21 cellular contexts compared by ENCODE assay signal in the genomic region with DNA sequence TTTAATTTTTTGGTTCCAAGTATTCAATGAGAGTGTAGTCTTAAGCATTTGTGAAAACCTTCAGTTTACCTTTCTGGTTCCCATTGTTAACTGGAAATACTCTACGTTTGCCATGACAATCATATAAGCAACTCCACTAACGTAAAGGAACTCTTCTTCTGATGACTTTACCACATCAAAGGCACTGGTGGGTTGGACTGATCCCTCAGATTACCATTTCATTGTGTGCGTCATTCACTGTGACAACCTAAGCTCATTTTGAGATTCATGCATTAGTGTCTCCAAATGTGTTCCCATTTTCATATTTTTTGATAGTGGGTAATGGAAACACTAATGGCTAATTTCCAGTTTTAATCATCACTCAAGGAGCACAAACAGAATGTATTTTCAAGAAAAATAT.
DNase-seq lines count a peak whose midpoint lies in the region; ATAC-seq and TF ChIP-seq lines count a peak whose summit lies in the region.
"Had no signal": no experiment of that assay in that cellular context is flagged by ENCODE, and none has a peak within 500 bp of the region (broad histone marks: within the 10 kb centered on the region; RNA-seq: fewer than 3 reads in every experiment).

No MANE protein-coding gene starts in this region.

- TF ChIP-seq POLR2A in lower leg skin (IDR thresholded peaks at IDR 0.05) = no peak

- no peak overlapping the region for H3K4me2 ChIP-seq in PC-9

- TF ChIP-seq CTCF in PC-9 (conservative IDR thresholded peaks at IDR 0.05) = no peak
- TF ChIP-seq CTCF in lower leg skin (IDR thresholded peaks at IDR 0.05) = no peak

- POLR2A ChIA-PET in PC-9 (lab: Charles Lee; ENCODE audit: unreplicated experiment) = no interaction called here

- no peak overlapping the region for H3K4me3 Mint-ChIP-seq in activated T-helper 2 cell treated with anti-CD3 and anti-CD28 coated beads, Interferon-gamma antibody, Interleukin-2, Interleukin-4, amounts not matched to agents 10 μg/mL and 5 μg/mL and 100 μg/mL, durations not matched to agents 14 hours and 24 hours and 36 hours (ENCODE audit: low read depth)
- H3K4me3 Mint-ChIP-seq: CD4-positive, CD25-positive, alpha-beta regulatory T cell had no signal

- H2AFZ ChIP-seq in PC-9 = no peak overlapping the region

- no peaks in the 10 kb centered on the region for H3K4me1 ChIP-seq in PC-9 (replicated peaks; ENCODE audit: insufficient read depth)

- ATAC-seq in HG02970 (IDR thresholded peaks at IDR 0.05; ENCODE audit: low FRiP score, unreplicated experiment) = no peak

- H3K27ac Mint-ChIP-seq in activated T-helper 2 cell treated with anti-CD3 and anti-CD28 coated beads, Interferon-gamma antibody, Interleukin-2, Interleukin-4, amounts not matched to agents 10 μg/mL and 5 μg/mL and 100 μg/mL, durations not matched to agents 14 hours and 24 hours and 36 hours = no peak overlapping the region
- H3K27ac Mint-ChIP-seq: CD4-positive, CD25-positive, alpha-beta regulatory T cell had no signal

- no peaks in the 10 kb centered on the region for H3K9me3 Mint-ChIP-seq in activated T-helper 2 cell treated with anti-CD3 and anti-CD28 coated beads, Interferon-gamma antibody, Interleukin-2, Interleukin-4, amounts not matched to agents 10 μg/mL and 5 μg/mL and 100 μg/mL, durations not matched to agents 14 hours and 24 hours and 36 hours

- H3K79me2 ChIP-seq in PC-9 (ENCODE audit: low read depth) = no peaks in the 10 kb centered on the region

- no peaks in the 10 kb centered on the region for H4K20me1 ChIP-seq in PC-9 (ENCODE audit: insufficient read depth)

- no peaks in the 10 kb centered on the region for H3K36me3 Mint-ChIP-seq in activated T-helper 2 cell treated with anti-CD3 and anti-CD28 coated beads, Interferon-gamma antibody, Interleukin-2, Interleukin-4, amounts not matched to agents 10 μg/mL and 5 μg/mL and 100 μg/mL, durations not matched to agents 14 hours and 24 hours and 36 hours (ENCODE audit: low read depth)
- H3K36me3 Mint-ChIP-seq: CD4-positive, CD25-positive, alpha-beta regulatory T cell had no signal

- 63 to 65% methylated on average over 3 of the region's 3 CpGs for WGBS in lower leg skin, 2 donors

- no peaks in the 10 kb centered on the region for H3F3A ChIP-seq in PC-9 (ENCODE audit: insufficient read depth, low read depth)

- no peak overlapping the region for H3K27ac ChIP-seq in PC-9
- H3K27ac ChIP-seq: RWPE1 had no signal

- peaks cover 4% of the 10 kb centered on the region; the same call in 1 of the 2 replicates for H3K9me3 ChIP-seq in PC-9 (ENCODE audit: insufficient read depth, low read depth)
- H3K9me3 ChIP-seq: BE2C had no signal

- CTCF ChIA-PET in PC-9 (lab: Charles Lee) = no interaction called here

- H3K4me3 ChIP-seq in PC-9 (no peak overlapping the region), lower leg skin (ENCODE audit: low read depth, poor library complexity, severe bottlenecking) (no peak overlapping the region)

- no peaks in the 10 kb centered on the region for H3K27me3 ChIP-seq in PC-9 (ENCODE audit: insufficient read depth, low read depth)

- H3K36me3 ChIP-seq in PC-9 (ENCODE audit: low read depth) = no peaks in the 10 kb centered on the region
- H3K36me3 ChIP-seq: BE2C had no signal

- peaks cover 21% of the 10 kb centered on the region for H3K27me3 Mint-ChIP-seq in activated T-helper 2 cell treated with anti-CD3 and anti-CD28 coated beads, Interferon-gamma antibody, Interleukin-2, Interleukin-4, amounts not matched to agents 10 μg/mL and 5 μg/mL and 100 μg/mL, durations not matched to agents 14 hours and 24 hours and 36 hours (ENCODE audit: low read depth)
- H3K27me3 Mint-ChIP-seq: CD4-positive, CD25-positive, alpha-beta regulatory T cell had no signal

- intact Hi-C loops in activated T-helper 2 cell treated with anti-CD3 and anti-CD28 coated beads, Interferon-gamma antibody, Interleukin-2, Interleukin-4, amounts not matched to agents 10 μg/mL and 5 μg/mL and 100 μg/mL, durations not matched to agents 14 hours and 24 hours and 36 hours (cut with micrococcal nuclease) = loop anchor here (5.0 to 10.0 kb wide), 3 partner anchors 117 to 478 kb away; partner anchors contain the start of genes COL1A2 and GNGT1
- intact Hi-C loops in PC-9 (cut with micrococcal nuclease; ENCODE audit: unreplicated experiment) = loop anchor here (5.0 to 10.0 kb wide), 4 partner anchors 270 to 1030 kb away; partner anchors contain the start of genes BET1 and TFPI2
- intact Hi-C loops in lower leg skin (cut with DNase I; ENCODE audit: low total_unique reads) = no loop called here

- peak; percentile 31 for DNase-seq in activated CD4-positive, alpha-beta T cell treated with anti-CD3 and anti-CD28 coated beads for 48 hours
- no peak for DNase-seq in activated CD4-positive, alpha-beta T cell treated with anti-CD3 and anti-CD28 coated beads, Interleukin-2, amount 50 U/mL, for 1 hour
- DNase-seq in stimulated activated CD4-positive, alpha-beta T cell treated with anti-CD3 and anti-CD28 coated beads, Interleukin-15, amount 100 ng/mL, for 24 hours = peak; percentile 6
- DNase-seq in stimulated activated CD4-positive, alpha-beta T cell treated with anti-CD3 and anti-CD28 coated beads, Interleukin-4, amount 100 ng/mL, for 24 hours = no peak
- DNase-seq in activated T-helper 2 cell treated with anti-CD3 and anti-CD28 coated beads, Interferon-gamma antibody, Interleukin-2, Interleukin-4, amounts not matched to agents 10 μg/mL and 5 μg/mL and 100 μg/mL, durations not matched to agents 14 hours and 24 hours and 36 hours (ENCODE audit: low spot score) = peak; percentile 22
- no peak for DNase-seq in PC-9
- DNase-seq in lower leg skin (ENCODE audit: low spot score in 2 of 2) = no peak
- DNase-seq: BE2C; COR-L47; DMS 273 treated with DMSO at 0.1 percent for 48 hours; KG1; NCI-H1105 treated with DMSO at 0.1 percent for 48 hours; NCI-H1694; NCI-H2081 treated with DMSO at 0.1 percent for 48 hours; NCI-H446 treated with DMSO at 0.1 percent for 48 hours; NCI-H69; NK-92 treated with Interleukin-12 subunit alpha and Interleukin-12 subunit beta, amount 100 ng/mL, for 24 hours; SIG-M5 had no signal

- no peaks in the 10 kb centered on the region for H3K9me2 ChIP-seq in PC-9 (ENCODE audit: insufficient read depth)

- peaks cover 7% of the 10 kb centered on the region for H3K4me1 Mint-ChIP-seq in activated T-helper 2 cell treated with anti-CD3 and anti-CD28 coated beads, Interferon-gamma antibody, Interleukin-2, Interleukin-4, amounts not matched to agents 10 μg/mL and 5 μg/mL and 100 μg/mL, durations not matched to agents 14 hours and 24 hours and 36 hours (ENCODE audit: low read depth)
- H3K4me1 Mint-ChIP-seq: CD4-positive, CD25-positive, alpha-beta regulatory T cell had no signal

- no TSS peak for BruUV-seq in PC-9 (replicated peaks; lab: Mats Ljungman, UMichigan)

Comparison
In these comparisons a context has a peak if more than half of its experiments do, and no peak if none do; other contexts are left out.
1. DNase-seq: peak in activated CD4-positive, alpha-beta T cell treated with anti-CD3 and anti-CD28 coated beads for 48 hours (single experiment), stimulated activated CD4-positive, alpha-beta T cell treated with anti-CD3 and anti-CD28 coated beads, Interleukin-15, amount 100 ng/mL, for 24 hours (single experiment) and activated T-helper 2 cell treated with anti-CD3 and anti-CD28 coated beads, Interferon-gamma antibody, Interleukin-2, Interleukin-4, amounts not matched to agents 10 μg/mL and 5 μg/mL and 100 μg/mL, durations not matched to agents 14 hours and 24 hours and 36 hours (single experiment); none in activated CD4-positive, alpha-beta T cell treated with anti-CD3 and anti-CD28 coated beads, Interleukin-2, amount 50 U/mL, for 1 hour (single experiment), stimulated activated CD4-positive, alpha-beta T cell treated with anti-CD3 and anti-CD28 coated beads, Interleukin-4, amount 100 ng/mL, for 24 hours (single experiment), PC-9 (0 of 2) and lower leg skin (0 of 2).